ENCODE assay signal across 24 cellular contexts in the genomic region with DNA sequence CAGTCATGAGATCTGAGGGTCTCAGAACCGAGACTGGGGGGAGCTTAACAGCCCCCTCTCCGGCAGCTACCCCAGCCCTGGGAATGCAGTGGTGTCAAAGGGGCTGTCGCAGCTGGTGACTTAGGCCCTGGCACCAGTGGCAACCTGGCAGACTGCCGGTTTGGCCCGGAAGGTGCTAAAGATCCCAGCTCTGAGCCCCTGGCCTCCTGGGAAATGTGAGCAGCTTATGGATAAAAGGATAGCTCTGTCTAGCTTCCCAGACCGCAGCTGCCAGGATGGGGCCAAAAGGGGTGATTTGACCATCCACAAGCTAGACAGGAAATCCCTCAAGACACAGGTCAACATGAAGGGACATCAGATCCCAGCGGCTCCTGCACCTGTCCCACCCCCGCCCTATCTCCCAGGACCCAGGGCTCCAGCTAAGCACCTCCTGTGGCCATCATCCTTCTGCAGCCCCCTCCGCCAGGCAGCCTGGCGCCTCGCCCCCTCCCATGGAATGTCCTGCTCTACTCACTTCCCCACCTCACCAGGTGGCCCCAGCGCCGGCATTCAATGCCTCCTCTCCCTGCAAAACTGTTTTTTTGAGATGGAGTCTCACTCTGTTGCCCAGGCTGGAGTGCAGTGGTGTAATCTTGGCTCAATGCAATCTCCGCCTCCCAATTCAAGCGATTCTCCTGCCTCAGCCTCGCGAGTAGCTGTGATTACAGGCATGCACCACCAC.
"Had no signal": no experiment of that assay in that cellular context is flagged by ENCODE, and none has a peak within 500 bp of the region (broad histone marks: within the 10 kb centered on the region; RNA-seq: fewer than 3 reads in every experiment).

No MANE protein-coding gene starts in this region.

- H3K27ac ChIP-seq: coronary artery, esophagus squamous epithelium, gastrocnemius medialis, lower lobe of right lung, transverse colon had no signal

- H3K4me1 Mint-ChIP-seq: activated CD4-positive, alpha-beta memory T cell treated with anti-CD3 and anti-CD28 coated beads, Interleukin-2, amount 10 ng/mL, durations not matched to agents 7 days and 5 days; activated CD4-positive, alpha-beta T cell treated with anti-CD3 and anti-CD28 coated beads, Interleukin-2, amount 10 ng/mL, durations not matched to agents 24 days and 14 days; activated CD8-positive, alpha-beta memory T cell treated with anti-CD3 and anti-CD28 coated beads, Interleukin-2, amount 10 ng/mL, durations not matched to agents 7 days and 5 days; activated naive CD8-positive, alpha-beta T cell treated with anti-CD3 and anti-CD28 coated beads, Interleukin-2, amount 50 U/mL, for 24 hours; stimulated activated naive B cell treated with anti-CD40 and anti-IgM and Interleukin-4, amounts not matched to agents 10 μg/mL and 1 μg/mL and 100 μg/mL, for 72 hours had no signal

- H3K36me3 ChIP-seq: esophagus squamous epithelium, gastrocnemius medialis, lower lobe of right lung, transverse colon had no signal

- H3K4me3 ChIP-seq: coronary artery, esophagus squamous epithelium, gastrocnemius medialis, lower lobe of right lung, transverse colon had no signal

- DNase-seq: activated CD4-positive, alpha-beta memory T cell treated with anti-CD3 and anti-CD28 coated beads, Interleukin-2, amount 10 ng/mL, durations not matched to agents 7 days and 5 days; activated CD4-positive, alpha-beta T cell treated with anti-CD3 and anti-CD28 coated beads, Interleukin-2, amount 10 ng/mL, durations not matched to agents 24 days and 14 days; activated CD8-positive, alpha-beta memory T cell treated with anti-CD3 and anti-CD28 coated beads, Interleukin-2, amount 10 ng/mL, durations not matched to agents 7 days and 5 days; activated effector memory CD4-positive, alpha-beta T cell treated with anti-CD3 and anti-CD28 coated beads, Interleukin-2, amount 50 U/mL, for 16 hours; activated naive CD4-positive, alpha-beta T cell treated with anti-CD3 and anti-CD28 coated beads, Interleukin-2, amount 50 U/mL, for 16 hours; activated naive CD8-positive, alpha-beta T cell treated with anti-CD3 and anti-CD28 coated beads, Interleukin-2, amount 50 U/mL, for 24 hours; activated T-cell treated with anti-CD3 and anti-CD28 coated beads for 4 hours; cerebellar nuclear complex; esophagus squamous epithelium; gastrocnemius medialis; head of caudate nucleus; hypothalamus; left colon; lower lobe of right lung; naive thymus-derived CD4-positive, alpha-beta T cell; small intestine; stimulated activated CD4-positive, alpha-beta T cell treated with anti-CD3 and anti-CD28 coated beads, Interleukin-15, amount 100 ng/mL, for 24 hours; stimulated activated CD8-positive, alpha-beta memory T cell treated with anti-CD3 and anti-CD28 coated beads, Interleukin-4, amount 100 ng/mL, for 48 hours; stimulated activated naive B cell treated with anti-CD40 and anti-IgM and Interleukin-4, amounts not matched to agents 10 μg/mL and 1 μg/mL and 100 μg/mL, for 72 hours; T1000; transverse colon had no signal

- H3K9me3 Mint-ChIP-seq: activated CD4-positive, alpha-beta memory T cell treated with anti-CD3 and anti-CD28 coated beads, Interleukin-2, amount 10 ng/mL, durations not matched to agents 7 days and 5 days; activated CD4-positive, alpha-beta T cell treated with anti-CD3 and anti-CD28 coated beads, Interleukin-2, amount 10 ng/mL, durations not matched to agents 24 days and 14 days; activated naive CD8-positive, alpha-beta T cell treated with anti-CD3 and anti-CD28 coated beads, Interleukin-2, amount 50 U/mL, for 24 hours; stimulated activated naive B cell treated with anti-CD40 and anti-IgM and Interleukin-4, amounts not matched to agents 10 μg/mL and 1 μg/mL and 100 μg/mL, for 72 hours; T-helper 1 cell treated with Interleukin-12 subunit alpha and Interleukin-12 subunit beta and Interleukin-4 antibody, amounts not matched to agents 30 μg/mL and 1 μg/mL, for 36 hours had no signal

- H3K4me1 ChIP-seq: esophagus squamous epithelium, lower lobe of right lung had no signal

- H3K27me3 ChIP-seq: esophagus squamous epithelium, gastrocnemius medialis, transverse colon had no signal

- H3K27ac Mint-ChIP-seq: activated CD4-positive, alpha-beta memory T cell treated with anti-CD3 and anti-CD28 coated beads, Interleukin-2, amount 10 ng/mL, durations not matched to agents 7 days and 5 days; activated CD4-positive, alpha-beta T cell treated with anti-CD3 and anti-CD28 coated beads, Interleukin-2, amount 10 ng/mL, durations not matched to agents 24 days and 14 days; activated CD8-positive, alpha-beta memory T cell treated with anti-CD3 and anti-CD28 coated beads, Interleukin-2, amount 10 ng/mL, durations not matched to agents 7 days and 5 days; activated naive CD8-positive, alpha-beta T cell treated with anti-CD3 and anti-CD28 coated beads, Interleukin-2, amount 50 U/mL, for 24 hours; naive thymus-derived CD4-positive, alpha-beta T cell; progenitor cell of endocrine pancreas; stimulated activated naive B cell treated with anti-CD40 and anti-IgM and Interleukin-4, amounts not matched to agents 10 μg/mL and 1 μg/mL and 100 μg/mL, for 72 hours; T-helper 1 cell treated with Interleukin-12 subunit alpha and Interleukin-12 subunit beta and Interleukin-4 antibody, amounts not matched to agents 30 μg/mL and 1 μg/mL, for 36 hours had no signal

- H3K9me3 ChIP-seq: esophagus squamous epithelium, gastrocnemius medialis, lower lobe of right lung, transverse colon had no signal

- ATAC-seq: activated CD8-positive, alpha-beta memory T cell treated with anti-CD3 and anti-CD28 coated beads, Interleukin-2, amount 10 ng/mL, durations not matched to agents 7 days and 5 days; activated naive CD8-positive, alpha-beta T cell treated with anti-CD3 and anti-CD28 coated beads, Interleukin-2, amount 50 U/mL, for 24 hours; gastrocnemius medialis; left colon; lower lobe of right lung; naive thymus-derived CD4-positive, alpha-beta T cell; stimulated activated naive B cell treated with anti-CD40 and anti-IgM and Interleukin-4, amounts not matched to agents 10 μg/mL and 1 μg/mL and 100 μg/mL, for 72 hours had no signal

- H3K36me3 Mint-ChIP-seq: activated CD8-positive, alpha-beta memory T cell treated with anti-CD3 and anti-CD28 coated beads, Interleukin-2, amount 10 ng/mL, durations not matched to agents 7 days and 5 days had no signal

- H3K4me3 Mint-ChIP-seq: activated CD4-positive, alpha-beta memory T cell treated with anti-CD3 and anti-CD28 coated beads, Interleukin-2, amount 10 ng/mL, durations not matched to agents 7 days and 5 days; activated CD4-positive, alpha-beta T cell treated with anti-CD3 and anti-CD28 coated beads, Interleukin-2, amount 10 ng/mL, durations not matched to agents 24 days and 14 days; activated CD8-positive, alpha-beta memory T cell treated with anti-CD3 and anti-CD28 coated beads, Interleukin-2, amount 10 ng/mL, durations not matched to agents 7 days and 5 days; activated naive CD8-positive, alpha-beta T cell treated with anti-CD3 and anti-CD28 coated beads, Interleukin-2, amount 50 U/mL, for 24 hours; naive thymus-derived CD4-positive, alpha-beta T cell; stimulated activated naive B cell treated with anti-CD40 and anti-IgM and Interleukin-4, amounts not matched to agents 10 μg/mL and 1 μg/mL and 100 μg/mL, for 72 hours; T-helper 1 cell treated with Interleukin-12 subunit alpha and Interleukin-12 subunit beta and Interleukin-4 antibody, amounts not matched to agents 30 μg/mL and 1 μg/mL, for 36 hours had no signal
